Comparison of ENCODE assay signal across 18 cellular contexts in genomic region chr1:30652151-30652915, GRCh38.
DNase-seq lines count a peak whose midpoint lies in the region; ATAC-seq and TF ChIP-seq lines count a peak whose summit lies in the region.
"Had no signal": no experiment of that assay in that cellular context is flagged by ENCODE, and none has a peak within 500 bp of the region (broad histone marks: within the 10 kb centered on the region; RNA-seq: fewer than 3 reads in every experiment).

No MANE protein-coding gene starts in this region.

- ATAC-seq in GM21723 (IDR thresholded peaks at IDR 0.05; ENCODE audit: unreplicated experiment) (no peak), GM18873 (IDR thresholded peaks at IDR 0.05; ENCODE audit: low FRiP score, unreplicated experiment) (no peak), HG02678 (IDR thresholded peaks at IDR 0.05; ENCODE audit: unreplicated experiment) (no peak)
- ATAC-seq: heart right ventricle, mucosa of descending colon, Right ventricle myocardium inferior, T-helper 17 cell had no signal

- H3K4me3 Mint-ChIP-seq in H9 = no peak overlapping the region
- H3K4me3 Mint-ChIP-seq: T-helper 17 cell had no signal

- H3K27ac Mint-ChIP-seq in H9 = peak overlapping the region in 2 of 3 experiments; percentile 53 to 59; a peak in 3 of 7 replicates
- H3K27ac Mint-ChIP-seq: T-helper 17 cell had no signal

- in situ Hi-C loops in Caki2 (cut with HindIII; ENCODE audit: low pct_unique_long_range_greater_than_20kb, low sequenced_read_pairs) = no loop called here

- WGBS in H9 (ENCODE audit: extremely low coverage, insufficient read length, low lambda C conversion rate) = no CpG with 5 or more reads among the region's 4 CpGs

- H4K8ac ChIP-seq in H9 (replicated peaks; ENCODE audit: insufficient read length, low read depth, low read length) = no peak overlapping the region

- H3K4ac ChIP-seq in H9 (ENCODE audit: low read depth, low read length) = no peak overlapping the region

- no peak overlapping the region for H3K23ac ChIP-seq in H9 (ENCODE audit: insufficient read length, low read depth, low read length)

- no peak overlapping the region for H2BK120ac ChIP-seq in H9 (ENCODE audit: low read depth, low read length, poor library complexity, severe bottlenecking)

- H3K36me3 Mint-ChIP-seq in H9 (ENCODE audit: insufficient read depth in 1 of 3, low read depth in 3 of 3) = peaks cover 4 to 16% (median 7%) of the 10 kb centered on the region in 3 experiments; a peak in 4 of 7 replicates

- TF ChIP-seq CTCF in H9 (conservative IDR thresholded peaks at IDR 0.05) = no peak

- H3K18ac ChIP-seq in H9 (ENCODE audit: insufficient read length, low read depth, low read length) = peak overlapping the region; percentile 13

- H2AK5ac ChIP-seq in H9 (ENCODE audit: insufficient read length, low read length) = no peak overlapping the region

- no peak overlapping the region for H4K5ac ChIP-seq in H9 (ENCODE audit: insufficient read length, low read depth, low read length)

- no peaks in the 10 kb centered on the region for H3K27me3 ChIP-seq in H9 (ENCODE audit: insufficient read depth, low read length)

- H2BK15ac ChIP-seq in H9 (ENCODE audit: low read depth, low read length) = no peak overlapping the region

- no peak overlapping the region for H4K91ac ChIP-seq in H9 (ENCODE audit: insufficient read length, low read depth, low read length)

- H3K4me1 Mint-ChIP-seq in H9 = peaks cover 8 to 17% of the 10 kb centered on the region in 2 experiments

- no peaks in the 10 kb centered on the region; the same call in 1 of the 2 replicates for H3K4me1 ChIP-seq in H9 (ENCODE audit: insufficient read depth, low read length)

- H3K27me3 Mint-ChIP-seq in H9 (ENCODE audit: low read depth) = peaks cover 14% of the 10 kb centered on the region

- no peaks in the 10 kb centered on the region for H3K9me3 ChIP-seq in H9 (ENCODE audit: control insufficient read depth, low read depth, low read length)
- H3K9me3 ChIP-seq: esophagus squamous epithelium, heart right ventricle, mucosa of descending colon had no signal

- no peaks in the 10 kb centered on the region for H4K20me1 ChIP-seq in H9 (ENCODE audit: control insufficient read depth, insufficient read depth, insufficient read length)

- H3K4me2 ChIP-seq in H9 (ENCODE audit: insufficient read depth, insufficient read length, low read length) = no peak overlapping the region
- H3K4me2 ChIP-seq: KMS-11 had no signal

- H3K27ac ChIP-seq in H9 (ENCODE audit: insufficient read length, low read depth, low read length) = no peak overlapping the region
- H3K27ac ChIP-seq: dorsolateral prefrontal cortex, esophagus squamous epithelium, heart right ventricle, KMS-11 had no signal

- no peak overlapping the region for H3K9ac ChIP-seq in H9 (ENCODE audit: extremely low read depth, insufficient read length, low read length)
- H3K9ac ChIP-seq: KMS-11 had no signal

- DNase-seq in Caki2 (ENCODE audit: low read depth) (peak; percentile 79), H9 (no peak), NCI-H69 (lab: John Stamatoyannopoulos, UW) (peak; percentile 61), kidney tubule cell (ENCODE audit: low spot score) (peak; percentile 75), NCI-H146 treated with DMSO at 0.1 percent for 48 hours (lab: John Stamatoyannopoulos, UW; ENCODE audit: unreplicated experiment) (no peak)
- DNase-seq: activated CD4-positive, alpha-beta T cell treated with anti-CD3 and anti-CD28 coated beads for 1 hour; AML-193; esophagus squamous epithelium; heart right ventricle; mucosa of descending colon; NCI-H1694 treated with DMSO at 0.1 percent for 48 hours; T-helper 17 cell had no signal

- H2AFZ ChIP-seq in H9 (ENCODE audit: low read length) = no peak overlapping the region

- no peak overlapping the region for H2BK5ac ChIP-seq in H9 (ENCODE audit: insufficient read length, low read length)

- no peak overlapping the region for H3K56ac ChIP-seq in H9 (ENCODE audit: insufficient read length, low read depth, low read length)

- no peak overlapping the region for H2BK12ac ChIP-seq in H9 (ENCODE audit: insufficient read length, low read depth, low read length)

- H3K79me1 ChIP-seq in H9 (ENCODE audit: insufficient read depth, low read depth, low read length, poor library complexity, severe bottlenecking) = no peaks in the 10 kb centered on the region

- H3K23me2 ChIP-seq in H9 (ENCODE audit: insufficient read length, low read depth, low read length, poor library complexity, severe bottlenecking) = no peaks in the 10 kb centered on the region

- no peak overlapping the region for H2BK20ac ChIP-seq in H9 (ENCODE audit: low read depth, low read length, poor library complexity, severe bottlenecking)

- H3K79me2 ChIP-seq in H9 (ENCODE audit: insufficient read depth, low read length) = no peaks in the 10 kb centered on the region

- H3K14ac ChIP-seq in H9 (ENCODE audit: insufficient read depth, low read length) = no peak overlapping the region; the same call in 1 of the 2 replicates

- no peak overlapping the region for H3T11ph ChIP-seq in H9 (ENCODE audit: low read length)

- peaks cover 11 to 20% of the 10 kb centered on the region in 2 experiments for H3K9me3 Mint-ChIP-seq in H9

Comparison
In these comparisons a context has a peak if more than half of its experiments do, and no peak if none do; other contexts are left out.
1. DNase-seq: peak in Caki2 (single experiment), NCI-H69 (single experiment) and kidney tubule cell (single experiment); none in H9 (single experiment) and NCI-H146 treated with DMSO at 0.1 percent for 48 hours (single experiment).